Comparison of ENCODE assay signal across 8 cellular contexts in the genomic region with DNA sequence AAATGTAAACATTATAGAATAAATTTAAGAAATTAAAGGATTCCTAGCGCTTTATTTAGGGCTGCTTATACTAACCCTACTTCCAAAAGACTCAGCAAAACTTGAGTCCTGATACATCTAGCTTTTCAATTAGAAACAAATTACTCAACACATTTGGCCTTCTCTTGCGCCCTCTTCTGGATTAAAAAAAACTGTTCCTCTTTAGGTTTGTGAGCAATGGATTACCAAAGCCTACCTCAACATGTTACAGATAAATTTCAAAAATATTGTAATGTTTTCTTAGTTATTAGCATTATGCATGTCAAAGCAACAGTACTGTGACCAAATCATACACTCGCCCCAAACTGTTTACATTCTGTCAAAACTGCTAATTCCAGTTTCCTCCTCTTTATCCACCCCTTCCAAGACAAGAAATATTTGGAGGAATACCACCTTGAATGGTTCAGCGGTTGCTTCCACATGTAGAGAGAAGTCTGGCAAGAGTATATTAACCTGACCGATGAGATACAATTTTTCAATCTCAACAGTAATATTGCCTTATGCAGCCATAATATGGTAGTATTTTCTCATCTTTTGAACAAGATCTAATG. TPM values are rescaled to one million over a fixed set of nuclear protein-coding genes. Genes with fewer than 3 reads are reported as not detected.
A peak's percentile ranks its signal among the peaks of the same experiment; 100 is the strongest.
DNase-seq lines count a peak whose midpoint lies in the region; ATAC-seq lines count a peak whose summit lies in the region.

No MANE protein-coding gene starts in this region.

- no peaks in the 10 kb centered on the region for H3K27me3 ChIP-seq in ectodermal cell (ENCODE audit: control insufficient read depth, insufficient read depth, low read length, poor library complexity, severe bottlenecking)
- no peaks in the 10 kb centered on the region for H3K27me3 ChIP-seq in mononuclear cell (ENCODE audit: insufficient read depth, low read length)

- H3K27ac Mint-ChIP-seq in stimulated activated naive CD8-positive, alpha-beta T cell treated with anti-CD3 and anti-CD28 coated beads, Interleukin-15, Interleukin-2, amounts not matched to agents 100 ng/mL and 50 ng/mL, for 24 hours, result peak overlapping the region; percentile 98

- WGBS in ectodermal cell, 2 experiments, result 10 to 20% methylated on average over 5 of the region's 5 CpGs

- peak overlapping the region; percentile 94 for H3K4me3 Mint-ChIP-seq in stimulated activated naive CD8-positive, alpha-beta T cell treated with anti-CD3 and anti-CD28 coated beads, Interleukin-15, Interleukin-2, amounts not matched to agents 100 ng/mL and 50 ng/mL, for 24 hours

- no peak for ATAC-seq in stimulated activated naive CD8-positive, alpha-beta T cell treated with anti-CD3 and anti-CD28 coated beads, Interleukin-15, Interleukin-2, amounts not matched to agents 100 U/mL and 50 U/mL, for 24 hours
- no peak for ATAC-seq in GM21390 (IDR thresholded peaks at IDR 0.05; ENCODE audit: unreplicated experiment)
- ATAC-seq in HG03135 (IDR thresholded peaks at IDR 0.05; ENCODE audit: unreplicated experiment), result no peak

- peaks cover 76% of the 10 kb centered on the region for H3K4me1 Mint-ChIP-seq in stimulated activated naive CD8-positive, alpha-beta T cell treated with anti-CD3 and anti-CD28 coated beads, Interleukin-15, Interleukin-2, amounts not matched to agents 100 ng/mL and 50 ng/mL, for 24 hours (ENCODE audit: low read depth)

- peaks cover 60% of the 10 kb centered on the region for H3K36me3 Mint-ChIP-seq in stimulated activated naive CD8-positive, alpha-beta T cell treated with anti-CD3 and anti-CD28 coated beads, Interleukin-15, Interleukin-2, amounts not matched to agents 100 ng/mL and 50 ng/mL, for 24 hours (ENCODE audit: low read depth)

- H3K27me3 Mint-ChIP-seq in stimulated activated naive CD8-positive, alpha-beta T cell treated with anti-CD3 and anti-CD28 coated beads, Interleukin-15, Interleukin-2, amounts not matched to agents 100 ng/mL and 50 ng/mL, for 24 hours, result no peaks in the 10 kb centered on the region

- H3K4me1 ChIP-seq in ectodermal cell (ENCODE audit: control insufficient read depth, insufficient read depth, low read length), result peaks cover 10% of the 10 kb centered on the region
- peaks cover 55% of the 10 kb centered on the region for H3K4me1 ChIP-seq in mononuclear cell (ENCODE audit: insufficient read depth, low read length)

- no peak overlapping the region for H3K27ac ChIP-seq in ectodermal cell (ENCODE audit: insufficient read depth, low read depth, low read length, poor library complexity, severe bottlenecking)

- no peaks in the 10 kb centered on the region for H3K9me3 Mint-ChIP-seq in stimulated activated naive CD8-positive, alpha-beta T cell treated with anti-CD3 and anti-CD28 coated beads, Interleukin-15, Interleukin-2, amounts not matched to agents 100 ng/mL and 50 ng/mL, for 24 hours

- DNase-seq in stimulated activated naive CD8-positive, alpha-beta T cell treated with anti-CD3 and anti-CD28 coated beads, Interleukin-15, Interleukin-2, amounts not matched to agents 100 U/mL and 50 U/mL, for 24 hours, result no peak
- DNase-seq in MV-4-11 (lab: John Stamatoyannopoulos, UW), result peak; percentile 75
- DNase-seq in SK-N-DZ (ENCODE audit: low spot score), result peak; percentile 73

- H3K4me3 ChIP-seq in ectodermal cell (ENCODE audit: insufficient read depth, low read depth, low read length) (peak overlapping the region; percentile 93), mononuclear cell (ENCODE audit: low read length) (peak overlapping the region; percentile 96)

- H3K9me3 ChIP-seq in ectodermal cell (ENCODE audit: control insufficient read depth, low read length), result no peaks in the 10 kb centered on the region
- H3K9me3 ChIP-seq in mononuclear cell (ENCODE audit: low read depth, low read length), result no peaks in the 10 kb centered on the region

- peaks cover 17% of the 10 kb centered on the region for H3K36me3 ChIP-seq in ectodermal cell (ENCODE audit: control insufficient read depth, insufficient read depth, low read length)

RNA-seq across cellular contexts. Expression of a gene that starts 2.7 kb away (rescaled TPM):
- polyA plus RNA-seq in SK-N-DZ (2014; cell fraction: cytosol; rRNA removed), result 26.5 and 31.7 TPM in 2 replicates
- 21.9 and 25.7 TPM in 2 replicates for polyA plus RNA-seq in SK-N-DZ (2014; cell fraction: nucleus; rRNA removed)
- 47.5 TPM for polyA plus RNA-seq in ectodermal cell (2013, experiment 1 of 4)
- 50.8 TPM for polyA plus RNA-seq in ectodermal cell (2013, experiment 2 of 4)
- polyA plus RNA-seq in ectodermal cell (2013, experiment 3 of 4), result 43.6 TPM
- 52.1 TPM for polyA plus RNA-seq in ectodermal cell (2013, experiment 4 of 4)
- 99.6 TPM for total RNA-seq in mononuclear cell

RNA-seq across cellular contexts. Expression of a gene that starts 44.6 kb away (rescaled TPM):
- polyA plus RNA-seq in SK-N-DZ (2014; cell fraction: cytosol; rRNA removed), result not detected in 2 replicates
- not detected in 2 replicates for polyA plus RNA-seq in SK-N-DZ (2014; cell fraction: nucleus; rRNA removed)
- 2.0 TPM for polyA plus RNA-seq in ectodermal cell (2013, experiment 1 of 4)
- polyA plus RNA-seq in ectodermal cell (2013, experiment 2 of 4), result 1.7 TPM
- 0.69 TPM for polyA plus RNA-seq in ectodermal cell (2013, experiment 3 of 4)
- 1.6 TPM for polyA plus RNA-seq in ectodermal cell (2013, experiment 4 of 4)
- not detected for total RNA-seq in mononuclear cell
